In genomic region chr20:16576219-16576618, GRCh38 we compare ENCODE assay signal across 1 cellular context.
TF ChIP-seq lines count a peak whose summit lies in the region.

No MANE protein-coding gene starts in this region.

TF ChIP-seq in IMR-90, 13 proteins besides CTCF, POLR2A, EP300 and RAD21 (continued from another document):
- TF ChIP-seq CEBPB (IDR thresholded peaks at IDR 0.05; ENCODE audit: low read depth, low read length) = no peak
- TF ChIP-seq BHLHE40 (IDR thresholded peaks at IDR 0.05; ENCODE audit: low read depth, low read length) = no peak
- no peak for TF ChIP-seq USF2 (IDR thresholded peaks at IDR 0.05; ENCODE audit: low read depth, low read length)
- no peak for TF ChIP-seq RFX5 (IDR thresholded peaks at IDR 0.05; ENCODE audit: low read depth, low read length)
- TF ChIP-seq MAZ (IDR thresholded peaks at IDR 0.05; ENCODE audit: borderline replicate concordance, low read depth, low read length) = no peak
- TF ChIP-seq MAFK (IDR thresholded peaks at IDR 0.05; ENCODE audit: low read depth, low read length) = no peak
- no peak for TF ChIP-seq FOS (IDR thresholded peaks at IDR 0.05; ENCODE audit: low read depth, low read length)
- TF ChIP-seq SMC3 (IDR thresholded peaks at IDR 0.05; ENCODE audit: low read depth, low read length) = no peak
- TF ChIP-seq NFE2L2 (IDR thresholded peaks at IDR 0.05; ENCODE audit: low read depth, low read length) = no peak
